ENCODE assay signal across 14 cellular contexts in the genomic region with DNA sequence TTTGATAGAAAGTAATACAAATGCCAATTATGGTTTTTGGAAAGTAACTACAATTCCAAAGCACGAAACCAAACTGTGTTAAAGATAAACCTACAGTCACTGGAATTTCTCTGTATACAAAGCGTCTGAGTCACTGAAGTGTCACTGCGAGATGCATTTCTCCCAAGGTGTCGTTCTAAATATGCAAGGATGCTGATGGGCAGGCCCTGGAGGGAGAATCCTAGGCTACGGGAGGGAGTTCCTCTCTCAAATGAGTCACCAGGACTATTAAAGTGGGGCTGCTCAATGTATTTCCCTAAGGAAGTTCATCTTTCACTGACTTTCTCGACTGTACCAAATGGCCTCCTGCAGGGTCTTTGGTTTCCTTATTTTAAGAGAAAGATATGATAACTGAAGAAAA.
A peak's percentile ranks its signal among the peaks of the same experiment; 100 is the strongest.
DNase-seq lines count a peak whose midpoint lies in the region; ATAC-seq, FAIRE-seq and TF ChIP-seq lines count a peak whose summit lies in the region.
"Had no signal": no experiment of that assay in that cellular context is flagged by ENCODE, and none has a peak within 500 bp of the region (broad histone marks: within the 10 kb centered on the region; RNA-seq: fewer than 3 reads in every experiment).

No MANE protein-coding gene starts in this region.

- 66% methylated on average over 6 of the region's 6 CpGs; no CpG with 5 or more reads in 1 of the 2 experiments for WGBS in H1 (ENCODE audit: extremely low coverage in 1 of 2, insufficient coverage in 1 of 2, insufficient read length in 1 of 2, insufficient replicate concordance in 2 of 2, low coverage in 1 of 2, low lambda C conversion rate in 2 of 2, missing lambda C conversion rate in 1 of 2), 2 experiments

- H3K9ac ChIP-seq in H1 (replicated peaks in 1 of 4; ENCODE audit: extremely low read depth in 1 of 4, low read depth in 3 of 4, low read length in 3 of 4), result no peak overlapping the region

- no peaks in the 10 kb centered on the region for H3K9me2 ChIP-seq in PC-9 (ENCODE audit: insufficient read depth)

- peak overlapping the region; percentile 58 for H3K4me2 ChIP-seq in PC-9
- H3K4me2 ChIP-seq in H1 (ENCODE audit: insufficient read depth in 1 of 2, low read depth in 2 of 2, low read length in 2 of 2), result no peak overlapping the region
- H3K4me2 ChIP-seq in osteoblast (ENCODE audit: insufficient read depth, low read length), result peak overlapping the region; percentile 38

- H3K18ac ChIP-seq in H1 (ENCODE audit: extremely low read depth, low read length), result no peak overlapping the region

- H2AK5ac ChIP-seq in H1 (ENCODE audit: low read depth, low read length), result no peak overlapping the region

- H2BK12ac ChIP-seq in H1 (ENCODE audit: low read depth, low read length), result no peak overlapping the region

- H2AFZ ChIP-seq in PC-9, result no peak overlapping the region
- no peak overlapping the region for H2AFZ ChIP-seq in H1 (ENCODE audit: low read length)
- H2AFZ ChIP-seq in osteoblast (ENCODE audit: low read length), result no peak overlapping the region

- TF ChIP-seq EP300 in H1 (IDR thresholded peaks at IDR 0.05; ENCODE audit: borderline replicate concordance in 1 of 2, low read depth in 2 of 2, low read length in 2 of 2), result no peak

- H3K23me2 ChIP-seq in H1 (ENCODE audit: low read depth, low read length), result no peaks in the 10 kb centered on the region

- BruUV-seq in PC-9 (replicated peaks; lab: Mats Ljungman, UMichigan), result no TSS peak

- no peak overlapping the region for H4K8ac ChIP-seq in H1 (ENCODE audit: extremely low read depth, insufficient read depth, low read length)

- no peak overlapping the region for H3K4me3 ChIP-seq in PC-9
- H3K4me3 ChIP-seq in H1 (ENCODE audit: extremely low read depth in 1 of 4, insufficient read depth in 2 of 4, low read depth in 3 of 4, low read length in 4 of 4), result no peak overlapping the region
- H3K4me3 ChIP-seq in osteoblast (ENCODE audit: insufficient read depth, low read length), result no peak overlapping the region
- H3K4me3 ChIP-seq in BE2C (ENCODE audit: low read depth, low read length), result no peak overlapping the region
- H3K4me3 ChIP-seq: HAP-1 had no signal

- H4K91ac ChIP-seq in H1 (replicated peaks; ENCODE audit: insufficient read length, low read length), result no peak overlapping the region

- intact Hi-C loops in PC-9 (cut with micrococcal nuclease; ENCODE audit: unreplicated experiment), result loop anchor here (2.0 kb wide), 1 partner anchor 42 kb away; no protein-coding TSS in a partner anchor

- no peak overlapping the region for H3K14ac ChIP-seq in H1 (ENCODE audit: insufficient read length)

- no peaks in the 10 kb centered on the region for H3K79me1 ChIP-seq in H1 (ENCODE audit: low read depth, low read length)

- no peak overlapping the region for H4K5ac ChIP-seq in H1 (ENCODE audit: insufficient read length, low read depth, low read length)

- POLR2A ChIA-PET in PC-9 (lab: Charles Lee; ENCODE audit: unreplicated experiment), result no interaction called here
- POLR2A ChIA-PET in H1 (lab: Charles Lee; ENCODE audit: partially characterized antibody), result no interaction called here

- H3K56ac ChIP-seq in H1 (replicated peaks; ENCODE audit: insufficient read length, low read depth, low read length), result no peak overlapping the region

- no peaks in the 10 kb centered on the region for H4K20me1 ChIP-seq in PC-9 (ENCODE audit: insufficient read depth)
- no peaks in the 10 kb centered on the region for H4K20me1 ChIP-seq in H1 (replicated peaks in 1 of 2; ENCODE audit: control insufficient read depth in 1 of 2, insufficient read depth in 2 of 2, low read length in 2 of 2)
- no peaks in the 10 kb centered on the region for H4K20me1 ChIP-seq in osteoblast (ENCODE audit: insufficient read depth, low read length)

- no peak overlapping the region for H3K23ac ChIP-seq in H1 (ENCODE audit: insufficient read length)

- H3F3A ChIP-seq in PC-9 (ENCODE audit: insufficient read depth, low read depth), result peaks cover 17% of the 10 kb centered on the region

- H3K27ac ChIP-seq in PC-9 (peak overlapping the region; percentile 89), H1 (ENCODE audit: low read depth, low read length) (no peak overlapping the region), osteoblast (ENCODE audit: low read depth, low read length) (peak overlapping the region; percentile 59)

- H3K36me3 ChIP-seq in PC-9 (ENCODE audit: low read depth) (no peaks in the 10 kb centered on the region), H1 (ENCODE audit: control insufficient read depth in 2 of 4, insufficient read depth in 4 of 4, low read length in 3 of 4) (no peaks in the 10 kb centered on the region), osteoblast (ENCODE audit: insufficient read depth, low read length) (no peaks in the 10 kb centered on the region), BE2C (no peaks in the 10 kb centered on the region)
- H3K36me3 ChIP-seq: HAP-1 had no signal

- no peak for FAIRE-seq in H1 (lab: Jason Lieb, UNC)
- FAIRE-seq: frontal cortex had no signal

- H2BK5ac ChIP-seq in H1 (ENCODE audit: low read depth, low read length), result no peak overlapping the region

- no peak overlapping the region for H2BK120ac ChIP-seq in H1 (replicated peaks; ENCODE audit: low read depth, low read length)

- H3K4me1 ChIP-seq in PC-9 (replicated peaks; ENCODE audit: insufficient read depth) (peaks cover 39% of the 10 kb centered on the region), H1 (replicated peaks in 1 of 4; ENCODE audit: control insufficient read depth in 3 of 4, insufficient read depth in 4 of 4, low read length in 3 of 4) (no peaks in the 10 kb centered on the region), osteoblast (ENCODE audit: insufficient read depth, low read length) (peaks cover 47% of the 10 kb centered on the region), BE2C (peaks cover 4% of the 10 kb centered on the region)
- H3K4me1 ChIP-seq: HAP-1 had no signal

- no peak for TF ChIP-seq POLR2A in H1 (IDR thresholded peaks at IDR 0.05; ENCODE audit: control extremely low read depth in 1 of 2, low read depth in 2 of 2, low read length in 2 of 2)

- no peak overlapping the region for H2BK20ac ChIP-seq in H1 (ENCODE audit: low read length)

- no peak for TF ChIP-seq RAD21 in H1 (IDR thresholded peaks at IDR 0.05 in 1 of 2, conservative IDR thresholded peaks at IDR 0.05 in 1 of 2; ENCODE audit: low read depth in 2 of 2, low read length in 2 of 2)

- H3K79me2 ChIP-seq in PC-9 (ENCODE audit: low read depth), result no peaks in the 10 kb centered on the region
- no peaks in the 10 kb centered on the region for H3K79me2 ChIP-seq in H1 (ENCODE audit: control insufficient read depth in 1 of 2, insufficient read depth in 2 of 2, low read length in 2 of 2)
- H3K79me2 ChIP-seq in osteoblast (ENCODE audit: insufficient read depth, low read length), result no peaks in the 10 kb centered on the region

- H3K9me3 ChIP-seq in PC-9 (ENCODE audit: insufficient read depth, low read depth) (peaks cover 5% of the 10 kb centered on the region; the same call in 1 of the 2 replicates), H1 (ENCODE audit: insufficient read depth in 2 of 2, low read depth in 1 of 2, low read length in 1 of 2) (no peaks in the 10 kb centered on the region), osteoblast (ENCODE audit: low read depth, low read length) (no peaks in the 10 kb centered on the region), BE2C (no peaks in the 10 kb centered on the region)
- H3K9me3 ChIP-seq: HAP-1 had no signal

- TF ChIP-seq CTCF in PC-9 (conservative IDR thresholded peaks at IDR 0.05) (no peak), H1 (IDR thresholded peaks at IDR 0.05; ENCODE audit: control extremely low read depth in 1 of 3, insufficient read depth in 1 of 3, low read depth in 1 of 3, low read length in 3 of 3) (no peak), osteoblast (IDR thresholded peaks at IDR 0.05; ENCODE audit: extremely low read depth, low read depth, low read length) (no peak), BE2C (IDR thresholded peaks at IDR 0.05; ENCODE audit: low read depth, low read length) (no peak)

- no peak overlapping the region for H2BK15ac ChIP-seq in H1 (ENCODE audit: low read length)

- H3K4ac ChIP-seq in H1 (replicated peaks; ENCODE audit: insufficient read length, low read depth, low read length), result no peak overlapping the region

- no peaks in the 10 kb centered on the region for H3K27me3 ChIP-seq in PC-9 (ENCODE audit: insufficient read depth, low read depth)
- H3K27me3 ChIP-seq in H1 (replicated peaks in 1 of 4; ENCODE audit: control insufficient read depth in 3 of 4, extremely low read depth in 1 of 4, insufficient read depth in 3 of 4, low read length in 3 of 4), result no peaks in the 10 kb centered on the region
- H3K27me3 ChIP-seq in osteoblast (ENCODE audit: insufficient read depth, low read length), result no peaks in the 10 kb centered on the region
- H3K27me3 ChIP-seq in BE2C, result no peaks in the 10 kb centered on the region

- CTCF ChIA-PET in PC-9 (lab: Charles Lee), result no interaction called here
- CTCF ChIA-PET in H1 (lab: Charles Lee; ENCODE audit: partially characterized antibody), result interaction anchor here (0.8 to 4.9 kb wide), 6 partner anchors 13 to 257 kb away, joined by 3 to 54 read pairs (median 12); no protein-coding TSS in a partner anchor

- ATAC-seq in GM21529 (IDR thresholded peaks at IDR 0.05; ENCODE audit: unreplicated experiment), result no peak
- ATAC-seq: naive thymus-derived CD8-positive, alpha-beta T cell had no signal

- DNase-seq in ELR (ENCODE audit: low read depth), result peak; percentile 98
- peak; percentile 47 to 94 for DNase-seq in PC-9
- peak in 1 of 2 experiments; percentile 27 for DNase-seq in H1 (ENCODE audit: low read depth in 1 of 2, low spot score in 2 of 2)
- peak; percentile 58 for DNase-seq in osteoblast (ENCODE audit: insufficient read length, low spot score, missing footprints)
- DNase-seq in NCI-H146 (lab: John Stamatoyannopoulos, UW), result no peak
- no peak for DNase-seq in COLO668 (lab: John Stamatoyannopoulos, UW; ENCODE audit: unreplicated experiment)
- no peak for DNase-seq in BE2C
- DNase-seq: activated CD4-positive, alpha-beta T cell treated with anti-CD3 and anti-CD28 coated beads, Interleukin-2, amount 50 U/mL, for 4 hours; activated effector memory CD4-positive, alpha-beta T cell treated with anti-CD3 and anti-CD28 coated beads, Interleukin-2, amount 50 U/mL, for 16 hours; naive thymus-derived CD8-positive, alpha-beta T cell; NCI-H1436 treated with DMSO at 0.1 percent for 48 hours had no signal

TF ChIP-seq in H1, 55 proteins besides CTCF, POLR2A, EP300 and RAD21:
- TF ChIP-seq RBBP5 (IDR thresholded peaks at IDR 0.05; ENCODE audit: borderline replicate concordance, low read depth, low read length) (no peak), JUND (IDR thresholded peaks at IDR 0.05; ENCODE audit: low read length) (peak; percentile 36; the same call in 1 of the 2 replicates)
TF ChIP-seq in H1: peak in this region for 1.

Comparison
In these comparisons a context has a peak if more than half of its experiments do, and no peak if none do; other contexts are left out.
1. DNase-seq: peak in ELR (single experiment), PC-9 (2 of 2) and osteoblast (single experiment); none in NCI-H146 (single experiment), COLO668 (single experiment) and BE2C (single experiment).
2. H3K4me2 ChIP-seq: peak in PC-9 (single experiment) and osteoblast (single experiment); none in H1 (0 of 2).